ENCODE assay signal across 20 cellular contexts in the genomic region with DNA sequence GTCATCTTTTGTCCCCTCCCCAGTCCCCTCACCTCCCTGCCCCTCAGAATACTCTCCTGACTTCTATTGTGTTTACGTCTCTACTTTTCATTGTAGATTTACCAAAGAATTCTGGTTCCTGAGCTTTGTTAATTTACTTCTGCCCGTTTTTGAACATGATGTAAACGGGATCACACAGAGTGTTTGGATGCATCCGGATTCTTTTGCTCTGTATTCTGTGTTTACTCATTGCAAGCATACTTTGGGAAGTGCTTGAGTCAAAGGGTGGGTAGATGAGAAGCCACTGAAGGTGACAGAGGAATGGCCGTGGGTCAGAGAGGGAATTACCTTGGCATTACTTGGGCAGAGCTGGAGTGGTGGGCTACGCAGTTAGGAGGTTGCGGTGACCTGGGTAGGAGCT. TPM values are rescaled to one million over a fixed set of nuclear protein-coding genes. Genes with fewer than 3 reads are reported as not detected.
DNase-seq lines count a peak whose midpoint lies in the region; ATAC-seq and TF ChIP-seq lines count a peak whose summit lies in the region.
"Had no signal": no experiment of that assay in that cellular context is flagged by ENCODE, and none has a peak within 500 bp of the region (broad histone marks: within the 10 kb centered on the region; RNA-seq: fewer than 3 reads in every experiment).

No MANE protein-coding gene starts in this region.

- H3K27me3 Mint-ChIP-seq in dendritic cell treated with granulocyte-macrophage colony-stimulating factor and Interleukin-4, amounts not matched to agents 40 ng/mL and 50 ng/mL, for 4 days = no peaks in the 10 kb centered on the region
- H3K27me3 Mint-ChIP-seq in naive thymus-derived CD4-positive, alpha-beta T cell = peaks cover 0 to 25% (median 7%) of the 10 kb centered on the region in 5 donors

- POLR2A ChIA-PET in naive thymus-derived CD4-positive, alpha-beta T cell (lab: Charles Lee) = no interaction called here

- H3K27ac ChIP-seq in SJSA1 (peak overlapping the region; percentile 93), osteoblast (ENCODE audit: low read depth, low read length) (no peak overlapping the region), uterus (peak overlapping the region; percentile 46 to 82)
- no peak overlapping the region for H3K27ac ChIP-seq in naive thymus-derived CD4-positive, alpha-beta T cell (ENCODE audit: low read depth, low read length)

- no peaks in the 10 kb centered on the region for H3K9me3 ChIP-seq in SJSA1 (replicated peaks)
- no peaks in the 10 kb centered on the region for H3K9me3 ChIP-seq in osteoblast (ENCODE audit: low read depth, low read length)
- H3K9me3 ChIP-seq in uterus = no peaks in the 10 kb centered on the region
- no peaks in the 10 kb centered on the region for H3K9me3 ChIP-seq in naive thymus-derived CD4-positive, alpha-beta T cell (ENCODE audit: control insufficient read depth in 2 of 3, low read length in 3 of 3)
- H3K9me3 ChIP-seq: BE2C, ovary had no signal

- H3K4me3 Mint-ChIP-seq in dendritic cell treated with granulocyte-macrophage colony-stimulating factor and Interleukin-4, amounts not matched to agents 40 ng/mL and 50 ng/mL, for 4 days = no peak overlapping the region
- no peak overlapping the region for H3K4me3 Mint-ChIP-seq in naive thymus-derived CD4-positive, alpha-beta T cell
- H3K4me3 Mint-ChIP-seq: effector memory CD8-positive, alpha-beta T cell had no signal

- CTCF ChIA-PET in naive thymus-derived CD4-positive, alpha-beta T cell (lab: Charles Lee) = no interaction called here

- no peaks in the 10 kb centered on the region for H3K9me3 Mint-ChIP-seq in dendritic cell treated with granulocyte-macrophage colony-stimulating factor and Interleukin-4, amounts not matched to agents 40 ng/mL and 50 ng/mL, for 4 days
- H3K9me3 Mint-ChIP-seq in naive thymus-derived CD4-positive, alpha-beta T cell = peaks cover 0 to 4% (median 0%) of the 10 kb centered on the region in 11 donors
- H3K9me3 Mint-ChIP-seq: effector memory CD8-positive, alpha-beta T cell had no signal

- TF ChIP-seq CTCF in osteoblast (IDR thresholded peaks at IDR 0.05; ENCODE audit: extremely low read depth, low read depth, low read length) = no peak
- no peak for TF ChIP-seq CTCF in uterus (IDR thresholded peaks at IDR 0.05)

- H2AFZ ChIP-seq in osteoblast (ENCODE audit: low read length) = no peak overlapping the region

- ATAC-seq in naive thymus-derived CD4-positive, alpha-beta T cell = no peak
- ATAC-seq: effector memory CD8-positive, alpha-beta T cell had no signal

- H3K4me2 ChIP-seq in osteoblast (ENCODE audit: insufficient read depth, low read length) = peak overlapping the region; percentile 32

- peak in 1 of 2 experiments; percentile 73 for DNase-seq in SJSA1 (ENCODE audit: low read depth in 1 of 2, low spot score in 2 of 2)
- no peak for DNase-seq in osteoblast (ENCODE audit: insufficient read length, low spot score, missing footprints)
- no peak for DNase-seq in uterus
- no peak for DNase-seq in NK-92 treated with Interleukin-12 subunit alpha and Interleukin-12 subunit beta, amount 100 ng/mL, for 24 hours (lab: John Stamatoyannopoulos, UW)
- no peak for DNase-seq in naive thymus-derived CD4-positive, alpha-beta T cell
- no peak for DNase-seq in NCI-H774 (lab: John Stamatoyannopoulos, UW)
- DNase-seq: activated CD4-positive, alpha-beta T cell treated with anti-CD3 and anti-CD28 coated beads, Interleukin-2, amount 50 U/mL, for 1 hour; activated CD8-positive, alpha-beta memory T cell treated with anti-CD3 and anti-CD28 coated beads, Interleukin-2, amount 50 U/mL, for 48 hours; activated effector memory CD4-positive, alpha-beta T cell treated with anti-CD3 and anti-CD28 coated beads, Interleukin-2, amount 50 U/mL, for 16 hours; BE2C; central memory CD4-positive, alpha-beta T cell; effector memory CD8-positive, alpha-beta T cell; left ventricle myocardium superior; NCI-H1105 treated with DMSO at 0.1 percent for 48 hours; NCI-H69; SHP77; stimulated activated CD4-positive, alpha-beta T cell treated with anti-CD3 and anti-CD28 coated beads, Interleukin-4, amount 100 ng/mL, for 24 hours had no signal

- H3K36me3 ChIP-seq in SJSA1 = peaks cover 4% of the 10 kb centered on the region; the same call in 1 of the 2 replicates
- no peaks in the 10 kb centered on the region for H3K36me3 ChIP-seq in osteoblast (ENCODE audit: insufficient read depth, low read length)
- no peaks in the 10 kb centered on the region for H3K36me3 ChIP-seq in uterus
- H3K36me3 ChIP-seq in naive thymus-derived CD4-positive, alpha-beta T cell (ENCODE audit: control insufficient read depth in 2 of 3, insufficient read depth in 3 of 3, low read length in 3 of 3) = no peaks in the 10 kb centered on the region
- H3K36me3 ChIP-seq: BE2C, ovary had no signal

- H3K4me3 ChIP-seq in SJSA1 (no peak overlapping the region), osteoblast (ENCODE audit: insufficient read depth, low read length) (no peak overlapping the region), uterus (no peak overlapping the region)
- no peak overlapping the region for H3K4me3 ChIP-seq in naive thymus-derived CD4-positive, alpha-beta T cell (ENCODE audit: low read length)
- H3K4me3 ChIP-seq: ovary had no signal

- TF ChIP-seq POLR2A in uterus (IDR thresholded peaks at IDR 0.05) = no peak

- H4K20me1 ChIP-seq in osteoblast (ENCODE audit: insufficient read depth, low read length) = no peaks in the 10 kb centered on the region

- peaks cover 29% of the 10 kb centered on the region for H3K36me3 Mint-ChIP-seq in dendritic cell treated with granulocyte-macrophage colony-stimulating factor and Interleukin-4, amounts not matched to agents 40 ng/mL and 50 ng/mL, for 4 days (ENCODE audit: low read depth)
- no peaks in the 10 kb centered on the region for H3K36me3 Mint-ChIP-seq in naive thymus-derived CD4-positive, alpha-beta T cell

- intact Hi-C loops in dendritic cell treated with granulocyte-macrophage colony-stimulating factor and Interleukin-4, amounts not matched to agents 40 ng/mL and 50 ng/mL, for 4 days (cut with micrococcal nuclease) = no loop called here
- intact Hi-C loops in uterus (cut with DNase I; ENCODE audit: low total_unique reads) = no loop called here
- intact Hi-C loops in naive thymus-derived CD4-positive, alpha-beta T cell (cut with micrococcal nuclease) = no loop called here

- H3K27me3 ChIP-seq in SJSA1 (replicated peaks) (no peaks in the 10 kb centered on the region), osteoblast (ENCODE audit: insufficient read depth, low read length) (no peaks in the 10 kb centered on the region), uterus (no peaks in the 10 kb centered on the region)
- no peaks in the 10 kb centered on the region for H3K27me3 ChIP-seq in naive thymus-derived CD4-positive, alpha-beta T cell (ENCODE audit: control insufficient read depth in 2 of 2, insufficient read depth in 2 of 2, low read length in 2 of 2)
- H3K27me3 ChIP-seq: BE2C, ovary had no signal

- H3K4me1 ChIP-seq in SJSA1 (replicated peaks) (peaks cover 36% of the 10 kb centered on the region), osteoblast (ENCODE audit: insufficient read depth, low read length) (peaks cover 14% of the 10 kb centered on the region), uterus (no peaks in the 10 kb centered on the region)
- no peaks in the 10 kb centered on the region for H3K4me1 ChIP-seq in naive thymus-derived CD4-positive, alpha-beta T cell (ENCODE audit: control insufficient read depth in 2 of 2, insufficient read depth in 2 of 2, low read length in 2 of 2)
- H3K4me1 ChIP-seq: BE2C had no signal

- H3K4me1 Mint-ChIP-seq in dendritic cell treated with granulocyte-macrophage colony-stimulating factor and Interleukin-4, amounts not matched to agents 40 ng/mL and 50 ng/mL, for 4 days (ENCODE audit: low read depth) = peaks cover 57% of the 10 kb centered on the region
- peaks cover 0 to 8% (median 0%) of the 10 kb centered on the region in 7 donors for H3K4me1 Mint-ChIP-seq in naive thymus-derived CD4-positive, alpha-beta T cell

- H3K27ac Mint-ChIP-seq in dendritic cell treated with granulocyte-macrophage colony-stimulating factor and Interleukin-4, amounts not matched to agents 40 ng/mL and 50 ng/mL, for 4 days = peak overlapping the region; percentile 89
- H3K27ac Mint-ChIP-seq in naive thymus-derived CD4-positive, alpha-beta T cell = peak overlapping the region in 1 of 9 donors; percentile 49
- H3K27ac Mint-ChIP-seq: effector memory CD8-positive, alpha-beta T cell had no signal

- no peaks in the 10 kb centered on the region for H3K79me2 ChIP-seq in osteoblast (ENCODE audit: insufficient read depth, low read length)

RNA-seq across cellular contexts. Expression of gene CLCN4, which starts 18.0 kb away (rescaled TPM):
- 6.6 and 10.9 TPM in 2 replicates for total RNA-seq in SJSA1 (2014; rRNA removed; shearing (Covaris generic))
- 14.1 and 16.2 TPM in 2 replicates for total RNA-seq in osteoblast
- 1 to 10 TPM in 3 of 4 donors, under 1 TPM in 1; 0.88 to 3.6 (median 1.5) TPM for total RNA-seq in uterus
- total RNA-seq in naive thymus-derived CD4-positive, alpha-beta T cell = under 1 TPM in 4 of 5 experiments, not detected in 1; 0.11 to 0.42 (median 0.20) TPM
- under 1 TPM in 1 of 2 donors, not detected in 1; 0.02 TPM for polyA plus RNA-seq in naive thymus-derived CD4-positive, alpha-beta T cell
- total RNA-seq: T-helper 1 cell treated with Interleukin-12 subunit alpha and Interleukin-12 subunit beta and Interleukin-4 antibody, amounts not matched to agents 30 ng/mL and 1 ng/mL, for 36 hours had no signal

Comparison
In these comparisons a context has a peak if more than half of its experiments do, and no peak if none do; other contexts are left out.
1. H3K27ac ChIP-seq: peak in SJSA1 (single experiment) and uterus (2 of 2); none in osteoblast (single experiment) and naive thymus-derived CD4-positive, alpha-beta T cell (single experiment).